Comparison of ENCODE assay signal across 2 cellular contexts in the genomic region with DNA sequence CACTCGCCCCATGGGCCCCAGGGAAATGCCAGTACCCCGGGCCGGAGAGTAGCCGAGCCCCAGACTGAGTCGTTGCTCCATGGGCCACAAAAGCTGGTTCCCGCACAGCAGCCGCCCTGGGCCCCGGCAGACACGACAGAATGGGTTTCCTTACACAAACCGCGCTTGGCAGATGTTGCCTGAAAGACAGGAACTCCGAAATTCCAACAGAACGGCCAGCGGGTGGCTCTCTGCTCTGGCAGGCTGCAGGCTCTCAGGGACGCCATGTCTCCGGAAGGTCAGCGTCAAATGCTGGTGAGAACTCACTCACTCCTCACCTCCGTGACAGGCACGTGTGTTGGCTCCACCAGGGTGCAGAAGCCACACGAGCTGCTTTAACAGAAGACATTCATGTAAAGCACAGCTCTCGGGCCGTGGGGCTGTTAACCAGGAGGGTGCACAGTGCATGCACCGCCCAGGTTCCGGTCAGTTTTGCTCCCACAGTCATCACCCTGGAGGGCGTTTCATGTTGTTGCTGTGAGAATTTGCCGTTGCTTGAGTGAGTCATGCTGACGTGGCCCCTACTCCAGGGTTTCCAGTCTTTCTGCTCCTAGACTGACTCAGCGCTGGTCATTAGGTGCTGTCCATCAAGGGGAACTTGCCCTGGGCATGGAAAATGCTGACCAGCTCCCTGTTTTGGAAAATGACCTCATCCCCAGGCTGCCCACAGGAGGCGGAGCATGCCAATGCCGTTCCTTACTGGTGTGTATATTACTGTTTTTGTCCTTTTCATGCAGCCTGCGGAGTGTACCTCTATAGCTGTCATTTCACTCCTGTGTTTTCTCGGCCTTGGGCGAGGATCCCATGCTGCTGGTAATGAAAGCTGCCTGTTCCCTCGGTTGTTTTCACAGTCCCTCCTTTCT.
A peak's percentile ranks its signal among the peaks of the same experiment; 100 is the strongest.
TF ChIP-seq lines count a peak whose summit lies in the region.

No MANE protein-coding gene starts in this region.

TF ChIP-seq in A549, 52 proteins besides CTCF, POLR2A, EP300 and RAD21:
- TF ChIP-seq, protein P1, sequence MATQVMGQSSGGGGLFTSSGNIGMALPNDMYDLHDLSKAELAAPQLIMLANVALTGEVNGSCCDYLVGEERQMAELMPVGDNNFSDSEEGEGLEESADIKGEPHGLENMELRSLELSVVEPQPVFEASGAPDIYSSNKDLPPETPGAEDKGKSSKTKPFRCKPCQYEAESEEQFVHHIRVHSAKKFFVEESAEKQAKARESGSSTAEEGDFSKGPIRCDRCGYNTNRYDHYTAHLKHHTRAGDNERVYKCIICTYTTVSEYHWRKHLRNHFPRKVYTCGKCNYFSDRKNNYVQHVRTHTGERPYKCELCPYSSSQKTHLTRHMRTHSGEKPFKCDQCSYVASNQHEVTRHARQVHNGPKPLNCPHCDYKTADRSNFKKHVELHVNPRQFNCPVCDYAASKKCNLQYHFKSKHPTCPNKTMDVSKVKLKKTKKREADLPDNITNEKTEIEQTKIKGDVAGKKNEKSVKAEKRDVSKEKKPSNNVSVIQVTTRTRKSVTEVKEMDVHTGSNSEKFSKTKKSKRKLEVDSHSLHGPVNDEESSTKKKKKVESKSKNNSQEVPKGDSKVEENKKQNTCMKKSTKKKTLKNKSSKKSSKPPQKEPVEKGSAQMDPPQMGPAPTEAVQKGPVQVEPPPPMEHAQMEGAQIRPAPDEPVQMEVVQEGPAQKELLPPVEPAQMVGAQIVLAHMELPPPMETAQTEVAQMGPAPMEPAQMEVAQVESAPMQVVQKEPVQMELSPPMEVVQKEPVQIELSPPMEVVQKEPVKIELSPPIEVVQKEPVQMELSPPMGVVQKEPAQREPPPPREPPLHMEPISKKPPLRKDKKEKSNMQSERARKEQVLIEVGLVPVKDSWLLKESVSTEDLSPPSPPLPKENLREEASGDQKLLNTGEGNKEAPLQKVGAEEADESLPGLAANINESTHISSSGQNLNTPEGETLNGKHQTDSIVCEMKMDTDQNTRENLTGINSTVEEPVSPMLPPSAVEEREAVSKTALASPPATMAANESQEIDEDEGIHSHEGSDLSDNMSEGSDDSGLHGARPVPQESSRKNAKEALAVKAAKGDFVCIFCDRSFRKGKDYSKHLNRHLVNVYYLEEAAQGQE (IDR thresholded peaks at IDR 0.05), result peak; percentile 43; the same call in 1 of the 2 replicates
- peak in 1 of 2 experiments; percentile 53; a peak in 1 of 5 replicates for TF ChIP-seq JUN (IDR thresholded peaks at IDR 0.05)
- TF ChIP-seq, protein P2, sequence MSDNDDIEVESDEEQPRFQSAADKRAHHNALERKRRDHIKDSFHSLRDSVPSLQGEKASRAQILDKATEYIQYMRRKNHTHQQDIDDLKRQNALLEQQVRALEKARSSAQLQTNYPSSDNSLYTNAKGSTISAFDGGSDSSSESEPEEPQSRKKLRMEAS (IDR thresholded peaks at IDR 0.05), result peak; percentile 86
- TF ChIP-seq NFE2L2 (conservative IDR thresholded peaks at IDR 0.05; ENCODE audit: low read length), result peak; percentile 44; the same call in 1 of the 2 replicates
- TF ChIP-seq KDM5A (IDR thresholded peaks at IDR 0.05), result no peak
- TF ChIP-seq GATA3 (IDR thresholded peaks at IDR 0.05; ENCODE audit: borderline replicate concordance), result peak; percentile 59; the same call in 1 of the 2 replicates
- peak; percentile 96 for TF ChIP-seq FOSL2 (IDR thresholded peaks at IDR 0.05)
- peak; percentile 98 for TF ChIP-seq FOSL2 (CRISPR knock-in tag; IDR thresholded peaks at IDR 0.05)
- TF ChIP-seq, protein P3, sequence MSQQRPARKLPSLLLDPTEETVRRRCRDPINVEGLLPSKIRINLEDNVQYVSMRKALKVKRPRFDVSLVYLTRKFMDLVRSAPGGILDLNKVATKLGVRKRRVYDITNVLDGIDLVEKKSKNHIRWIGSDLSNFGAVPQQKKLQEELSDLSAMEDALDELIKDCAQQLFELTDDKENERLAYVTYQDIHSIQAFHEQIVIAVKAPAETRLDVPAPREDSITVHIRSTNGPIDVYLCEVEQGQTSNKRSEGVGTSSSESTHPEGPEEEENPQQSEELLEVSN (IDR thresholded peaks at IDR 0.05; ENCODE audit: borderline replicate concordance, low read depth), result peak; percentile 73
- TF ChIP-seq MAFK (IDR thresholded peaks at IDR 0.05; ENCODE audit: partially characterized antibody), result peak; percentile 97
- TF ChIP-seq JUNB (IDR thresholded peaks at IDR 0.05), result peak; percentile 91
- no peak for TF ChIP-seq NR3C1 (IDR thresholded peaks at IDR 0.05)
- no peak for TF ChIP-seq MAZ (IDR thresholded peaks at IDR 0.05; ENCODE audit: borderline replicate concordance, low read depth, low read length)
- no peak for TF ChIP-seq NPAS2 (CRISPR knock-in tag; IDR thresholded peaks at IDR 0.05; ENCODE audit: borderline replicate concordance)
- TF ChIP-seq, protein P4, sequence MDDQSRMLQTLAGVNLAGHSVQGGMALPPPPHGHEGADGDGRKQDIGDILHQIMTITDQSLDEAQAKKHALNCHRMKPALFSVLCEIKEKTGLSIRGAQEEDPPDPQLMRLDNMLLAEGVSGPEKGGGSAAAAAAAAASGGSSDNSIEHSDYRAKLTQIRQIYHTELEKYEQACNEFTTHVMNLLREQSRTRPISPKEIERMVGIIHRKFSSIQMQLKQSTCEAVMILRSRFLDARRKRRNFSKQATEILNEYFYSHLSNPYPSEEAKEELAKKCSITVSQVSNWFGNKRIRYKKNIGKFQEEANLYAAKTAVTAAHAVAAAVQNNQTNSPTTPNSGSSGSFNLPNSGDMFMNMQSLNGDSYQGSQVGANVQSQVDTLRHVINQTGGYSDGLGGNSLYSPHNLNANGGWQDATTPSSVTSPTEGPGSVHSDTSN (IDR thresholded peaks at IDR 0.05), result peak; percentile 81
- TF ChIP-seq, protein P5, sequence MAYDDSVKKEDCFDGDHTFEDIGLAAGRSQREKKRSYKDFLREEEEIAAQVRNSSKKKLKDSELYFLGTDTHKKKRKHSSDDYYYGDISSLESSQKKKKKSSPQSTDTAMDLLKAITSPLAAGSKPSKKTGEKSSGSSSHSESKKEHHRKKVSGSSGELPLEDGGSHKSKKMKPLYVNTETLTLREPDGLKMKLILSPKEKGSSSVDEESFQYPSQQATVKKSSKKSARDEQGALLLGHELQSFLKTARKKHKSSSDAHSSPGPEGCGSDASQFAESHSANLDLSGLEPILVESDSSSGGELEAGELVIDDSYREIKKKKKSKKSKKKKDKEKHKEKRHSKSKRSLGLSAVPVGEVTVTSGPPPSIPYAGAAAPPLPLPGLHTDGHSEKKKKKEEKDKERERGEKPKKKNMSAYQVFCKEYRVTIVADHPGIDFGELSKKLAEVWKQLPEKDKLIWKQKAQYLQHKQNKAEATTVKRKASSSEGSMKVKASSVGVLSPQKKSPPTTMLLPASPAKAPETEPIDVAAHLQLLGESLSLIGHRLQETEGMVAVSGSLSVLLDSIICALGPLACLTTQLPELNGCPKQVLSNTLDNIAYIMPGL (CRISPR knock-in tag; IDR thresholded peaks at IDR 0.05; ENCODE audit: borderline replicate concordance), result no peak

TF ChIP-seq in SK-N-SH, 30 proteins besides CTCF, POLR2A, EP300 and RAD21 (continued from another document):
- TF ChIP-seq RCOR1 (IDR thresholded peaks at IDR 0.05; ENCODE audit: low read length), result no peak
- peak; percentile 69; the same call in 1 of the 2 replicates for TF ChIP-seq TCF12 (IDR thresholded peaks at IDR 0.05)
- TF ChIP-seq MEF2A (IDR thresholded peaks at IDR 0.05; ENCODE audit: borderline replicate concordance, low read depth), result peak; percentile 100
- TF ChIP-seq NFIC (IDR thresholded peaks at IDR 0.05; ENCODE audit: borderline replicate concordance), result 0 out of 2 replicates have a peak, but pooled peaks have one; percentile 9
- no peak for TF ChIP-seq TEAD4 (IDR thresholded peaks at IDR 0.05; ENCODE audit: borderline replicate concordance, insufficient read depth)
- TF ChIP-seq SIN3A (IDR thresholded peaks at IDR 0.05; ENCODE audit: borderline replicate concordance, low read depth, low read length), result peak; percentile 78; the same call in 1 of the 2 replicates
- peak; percentile 100 for TF ChIP-seq FOSL2 (IDR thresholded peaks at IDR 0.05; ENCODE audit: borderline replicate concordance, low read depth)
- TF ChIP-seq, protein P4 (IDR thresholded peaks at IDR 0.05), result peak; percentile 99
- TF ChIP-seq, protein P2 (IDR thresholded peaks at IDR 0.05; ENCODE audit: low read depth), result peak; percentile 78
- TF ChIP-seq FOXJ3 (CRISPR knock-in tag; IDR thresholded peaks at IDR 0.05), result no peak
- TF ChIP-seq JUND (IDR thresholded peaks at IDR 0.05), result peak; percentile 99
TF ChIP-seq in SK-N-SH: peak in this region for 11.
